Comparison of ENCODE assay signal across 1 cellular context in genomic region chr11:131661137-131661536, GRCh38.
TF ChIP-seq lines count a peak whose summit lies in the region.

No MANE protein-coding gene starts in this region.

TF ChIP-seq in WTC11, 78 proteins besides CTCF, POLR2A, EP300 and RAD21:
- TF ChIP-seq MYBL2 (CRISPR knock-in tag; IDR thresholded peaks at IDR 0.05) (no peak), ZBTB21 (CRISPR knock-in tag; IDR thresholded peaks at IDR 0.05; ENCODE audit: borderline replicate concordance) (no peak), TEAD1 (CRISPR knock-in tag; IDR thresholded peaks at IDR 0.05) (no peak), IRF1 (CRISPR knock-in tag; IDR thresholded peaks at IDR 0.05) (no peak), NFATC4 (CRISPR knock-in tag; IDR thresholded peaks at IDR 0.05) (no peak), CBFB (CRISPR knock-in tag; IDR thresholded peaks at IDR 0.05; ENCODE audit: low read depth) (no peak), TEAD4 (CRISPR knock-in tag; IDR thresholded peaks at IDR 0.05) (no peak), SMAD3 (CRISPR knock-in tag; IDR thresholded peaks at IDR 0.05; ENCODE audit: borderline replicate concordance) (no peak), FOXJ3 (CRISPR knock-in tag; IDR thresholded peaks at IDR 0.05; ENCODE audit: borderline replicate concordance) (no peak), ERG (CRISPR knock-in tag; IDR thresholded peaks at IDR 0.05) (no peak), ZNF532 (CRISPR knock-in tag; IDR thresholded peaks at IDR 0.05; ENCODE audit: borderline replicate concordance) (no peak), ATF6 (CRISPR knock-in tag; IDR thresholded peaks at IDR 0.05) (no peak), USF1 (CRISPR knock-in tag; IDR thresholded peaks at IDR 0.05) (no peak)
TF ChIP-seq in WTC11: peak in this region for 0.
